In genomic region chr1:206713910-206714312, GRCh38 we compare ENCODE assay signal across 12 cellular contexts. TPM values are rescaled to one million over a fixed set of nuclear protein-coding genes. Genes with fewer than 3 reads are reported as not detected.
DNase-seq lines count a peak whose midpoint lies in the region; ATAC-seq and TF ChIP-seq lines count a peak whose summit lies in the region.
"Had no signal": no experiment of that assay in that cellular context is flagged by ENCODE, and none has a peak within 500 bp of the region (broad histone marks: within the 10 kb centered on the region; RNA-seq: fewer than 3 reads in every experiment).

No MANE protein-coding gene starts in this region.

- no peaks in the 10 kb centered on the region for H3K27me3 ChIP-seq in gastroesophageal sphincter
- no peaks in the 10 kb centered on the region for H3K27me3 ChIP-seq in spleen (replicated peaks in 1 of 7)
- no peaks in the 10 kb centered on the region for H3K27me3 ChIP-seq in H9 (ENCODE audit: insufficient read depth, low read length)

- peak overlapping the region; percentile 59 to 74 (median 64) for H3K27ac ChIP-seq in gastroesophageal sphincter
- H3K27ac ChIP-seq in spleen = peak overlapping the region in 5 of 8 donors; percentile 28 to 87 (median 79)
- no peak overlapping the region for H3K27ac ChIP-seq in H9 (ENCODE audit: insufficient read length, low read depth, low read length)

- no peak overlapping the region for H3K9ac ChIP-seq in H9 (ENCODE audit: extremely low read depth, insufficient read length, low read length)

- H2BK15ac ChIP-seq in H9 (ENCODE audit: low read depth, low read length) = no peak overlapping the region

- H3K23ac ChIP-seq in H9 (ENCODE audit: insufficient read length, low read depth, low read length) = no peak overlapping the region

- no peak overlapping the region for H2AFZ ChIP-seq in H9 (ENCODE audit: low read length)

- no peak overlapping the region for H4K91ac ChIP-seq in H9 (ENCODE audit: insufficient read length, low read depth, low read length)

- no peak for TF ChIP-seq EP300 in gastroesophageal sphincter (IDR thresholded peaks at IDR 0.05)

- peak overlapping the region; percentile 31 for H3K4me3 Mint-ChIP-seq in activated T-cell treated with anti-CD3 and anti-CD28 coated beads, Interleukin-2, amount 50 U/mL, for 4 hours
- peak overlapping the region in 1 of 3 donors; percentile 37 for H3K4me3 Mint-ChIP-seq in T-cell
- no peak overlapping the region for H3K4me3 Mint-ChIP-seq in H9

- H3K18ac ChIP-seq in H9 (ENCODE audit: insufficient read length, low read depth, low read length) = no peak overlapping the region

- TF ChIP-seq CTCF in gastroesophageal sphincter (IDR thresholded peaks at IDR 0.05) (no peak), spleen (IDR thresholded peaks at IDR 0.05 in 8 of 11, conservative IDR thresholded peaks at IDR 0.05 in 3 of 11) (no peak), H9 (conservative IDR thresholded peaks at IDR 0.05) (no peak)

- no peak overlapping the region for H3K4me3 ChIP-seq in gastroesophageal sphincter
- no peak overlapping the region for H3K4me3 ChIP-seq in spleen

- no peaks in the 10 kb centered on the region for H3K9me3 ChIP-seq in gastroesophageal sphincter
- H3K9me3 ChIP-seq in spleen = no peaks in the 10 kb centered on the region
- no peaks in the 10 kb centered on the region for H3K9me3 ChIP-seq in H9 (ENCODE audit: control insufficient read depth, low read depth, low read length)

- H2BK20ac ChIP-seq in H9 (ENCODE audit: low read depth, low read length, poor library complexity, severe bottlenecking) = no peak overlapping the region

- POLR2A ChIA-PET in T-cell (lab: Charles Lee) = interaction anchor here in 1 of 2 donors (0.7 to 1.6 kb wide), 4 partner anchors 9 to 668 kb away, joined by 3 to 6 read pairs (median 4); no protein-coding TSS in a partner anchor

- DNase-seq in activated T-cell treated with anti-CD3 and anti-CD28 coated beads, Interleukin-2, amount 50 U/mL, for 4 hours = no peak
- DNase-seq in activated T-cell treated with anti-CD3 and anti-CD28 coated beads for 4 hours (no peak), T-cell (no peak), spleen (no peak), H9 (no peak), NCI-H2227 treated with DMSO at 0.1 percent for 48 hours (lab: John Stamatoyannopoulos, UW) (no peak)
- DNase-seq: activated T-cell treated with anti-CD3 and anti-CD28 coated beads, Interleukin-2, amount 50 U/mL, for 72 hours; hypothalamus; T-helper 1 cell had no signal

- no peaks in the 10 kb centered on the region for H3K36me3 ChIP-seq in gastroesophageal sphincter
- no peaks in the 10 kb centered on the region for H3K36me3 ChIP-seq in spleen

- no peak overlapping the region for H2BK120ac ChIP-seq in H9 (ENCODE audit: low read depth, low read length, poor library complexity, severe bottlenecking)

- H3K4me2 ChIP-seq in H9 (ENCODE audit: insufficient read depth, insufficient read length, low read length) = no peak overlapping the region

- H3K4ac ChIP-seq in H9 (ENCODE audit: low read depth, low read length) = no peak overlapping the region

- H4K20me1 ChIP-seq in H9 (ENCODE audit: control insufficient read depth, insufficient read depth, insufficient read length) = no peaks in the 10 kb centered on the region

- no peak overlapping the region for H3K56ac ChIP-seq in H9 (ENCODE audit: insufficient read length, low read depth, low read length)

- CTCF ChIA-PET in T-cell (lab: Charles Lee) = interaction anchor here (0.7 to 1.4 kb wide), 5 partner anchors 10 to 103 kb away, joined by 3 to 7 read pairs (median 3); no protein-coding TSS in a partner anchor

- peak overlapping the region; percentile 86 to 98 for H3K27ac Mint-ChIP-seq in T-cell
- peak overlapping the region in 1 of 3 experiments; percentile 8; a peak in 1 of 7 replicates for H3K27ac Mint-ChIP-seq in H9

- ATAC-seq in activated T-cell treated with anti-CD3 and anti-CD28 coated beads, Interleukin-2, amount 50 U/mL, for 4 hours = no peak
- ATAC-seq in T-cell (replicated peaks in 1 of 4) (no peak), gastroesophageal sphincter (no peak), GM19455 (IDR thresholded peaks at IDR 0.05; ENCODE audit: unreplicated experiment) (no peak)

- peaks cover 8% of the 10 kb centered on the region for H3K36me3 Mint-ChIP-seq in activated T-cell treated with anti-CD3 and anti-CD28 coated beads, Interleukin-2, amount 50 U/mL, for 4 hours (ENCODE audit: insufficient read depth)
- H3K36me3 Mint-ChIP-seq in T-cell = peaks cover 8% of the 10 kb centered on the region
- H3K36me3 Mint-ChIP-seq in H9 (ENCODE audit: insufficient read depth in 1 of 3, low read depth in 3 of 3) = no peaks in the 10 kb centered on the region

- peaks cover 88% of the 10 kb centered on the region for H3K4me1 Mint-ChIP-seq in activated T-cell treated with anti-CD3 and anti-CD28 coated beads, Interleukin-2, amount 50 U/mL, for 4 hours (ENCODE audit: low read depth)
- H3K4me1 Mint-ChIP-seq in T-cell (peaks cover 83 to 89% (median 85%) of the 10 kb centered on the region in 3 donors), H9 (peaks cover 13 to 21% of the 10 kb centered on the region in 2 experiments)

- H3K23me2 ChIP-seq in H9 (ENCODE audit: insufficient read length, low read depth, low read length, poor library complexity, severe bottlenecking) = no peaks in the 10 kb centered on the region

- TF ChIP-seq POLR2A in gastroesophageal sphincter (IDR thresholded peaks at IDR 0.05) = no peak
- no peak for TF ChIP-seq POLR2A in spleen (IDR thresholded peaks at IDR 0.05)

- peaks cover 4% of the 10 kb centered on the region; the same call in 1 of the 2 replicates for H3K79me2 ChIP-seq in H9 (ENCODE audit: insufficient read depth, low read length)

- H3T11ph ChIP-seq in H9 (ENCODE audit: low read length) = no peak overlapping the region

- H4K5ac ChIP-seq in H9 (ENCODE audit: insufficient read length, low read depth, low read length) = no peak overlapping the region

- no peak overlapping the region for H3K14ac ChIP-seq in H9 (ENCODE audit: insufficient read depth, low read length)

- peaks cover 6% of the 10 kb centered on the region for H3K79me1 ChIP-seq in H9 (ENCODE audit: insufficient read depth, low read depth, low read length, poor library complexity, severe bottlenecking)

- H2AK5ac ChIP-seq in H9 (ENCODE audit: insufficient read length, low read length) = no peak overlapping the region

- intact Hi-C loops in spleen (cut with DNase I; ENCODE audit: low total_unique reads) = no loop called here

- peaks cover 21 to 80% (median 27%) of the 10 kb centered on the region in 3 donors for H3K4me1 ChIP-seq in gastroesophageal sphincter
- H3K4me1 ChIP-seq in spleen = peaks cover 49 to 100% (median 86%) of the 10 kb centered on the region in 6 donors
- H3K4me1 ChIP-seq in H9 (ENCODE audit: insufficient read depth, low read length) = no peaks in the 10 kb centered on the region; the same call in 1 of the 2 replicates

- WGBS in gastroesophageal sphincter (ENCODE audit: low coverage in 1 of 2), 2 donors = 15 to 33% methylated on average over 6 of the region's 6 CpGs
- WGBS in spleen, 5 donors = 71 to 88% (median 85%) methylated on average over 6 of the region's 6 CpGs
- no CpG with 5 or more reads among the region's 6 CpGs for WGBS in H9 (ENCODE audit: extremely low coverage, insufficient read length, low lambda C conversion rate)

- H2BK12ac ChIP-seq in H9 (ENCODE audit: insufficient read length, low read depth, low read length) = no peak overlapping the region

- no peaks in the 10 kb centered on the region for H3K27me3 Mint-ChIP-seq in activated T-cell treated with anti-CD3 and anti-CD28 coated beads, Interleukin-2, amount 50 U/mL, for 4 hours (ENCODE audit: low read depth)
- no peaks in the 10 kb centered on the region for H3K27me3 Mint-ChIP-seq in T-cell
- no peaks in the 10 kb centered on the region for H3K27me3 Mint-ChIP-seq in H9 (ENCODE audit: low read depth)

- no peak overlapping the region for H4K8ac ChIP-seq in H9 (replicated peaks; ENCODE audit: insufficient read length, low read depth, low read length)

- no peaks in the 10 kb centered on the region for H3K9me3 Mint-ChIP-seq in activated T-cell treated with anti-CD3 and anti-CD28 coated beads, Interleukin-2, amount 50 U/mL, for 4 hours
- H3K9me3 Mint-ChIP-seq in T-cell = no peaks in the 10 kb centered on the region
- no peaks in the 10 kb centered on the region for H3K9me3 Mint-ChIP-seq in H9
- H3K9me3 Mint-ChIP-seq: activated T-cell treated with anti-CD3 and anti-CD28 coated beads, Interleukin-2, amount 50 U/mL, for 72 hours had no signal

- H2BK5ac ChIP-seq in H9 (ENCODE audit: insufficient read length, low read length) = no peak overlapping the region

RNA-seq across cellular contexts. Expression of gene MAPKAPK2, which starts 29.2 kb away (rescaled TPM):
- total RNA-seq in activated T-cell treated with anti-CD3 and anti-CD28 coated beads, Interleukin-2, amount 50 U/mL, for 4 hours = 100 to 1,000 TPM in 2 of 3 donors, 10 to 100 TPM in 1; 98.2 to 136 (median 135) TPM
- 100 to 1,000 TPM in 1 of 5 donors, 10 to 100 TPM in 4; 64.3 to 117 (median 78.4) TPM for total RNA-seq in T-cell
- total RNA-seq in gastroesophageal sphincter = 10 to 100 TPM; 45.0 to 77.4 (median 55.5) TPM
- 100 to 1,000 TPM in 5 of 7 donors, 10 to 100 TPM in 2; 82.0 to 129 (median 104) TPM for total RNA-seq in spleen
- polyA plus RNA-seq in spleen = 10 to 100 TPM; 42.2 to 68.1 (median 53.4) TPM
- total RNA-seq in H9 (2021) = 48.0 and 50.1 TPM in 2 replicates

RNA-seq across cellular contexts. Expression of gene IL19, which starts 56.7 kb away (rescaled TPM):
- under 1 TPM in 1 of 3 donors, not detected in 2; 0.19 TPM for total RNA-seq in activated T-cell treated with anti-CD3 and anti-CD28 coated beads, Interleukin-2, amount 50 U/mL, for 4 hours
- total RNA-seq in T-cell = not detected
- under 1 TPM in 1 of 4 donors, not detected in 3; 0.27 TPM for total RNA-seq in gastroesophageal sphincter
- 1 to 10 TPM in 1 of 7 donors, not detected in 6; 2.2 TPM for total RNA-seq in spleen
- polyA plus RNA-seq in spleen = under 1 TPM in 2 of 3 donors, not detected in 1; 0.09 to 0.12 TPM
- not detected in 2 replicates for total RNA-seq in H9 (2021)
- total RNA-seq: activated T-cell treated with anti-CD3 and anti-CD28 coated beads, Interleukin-2, amount 50 U/mL, for 72 hours; dermis microvascular lymphatic vessel endothelial cell had no signal

RNA-seq across cellular contexts. Expression of gene IL10, which starts 58.4 kb away (rescaled TPM):
- total RNA-seq in activated T-cell treated with anti-CD3 and anti-CD28 coated beads, Interleukin-2, amount 50 U/mL, for 4 hours = 100 to 1,000 TPM in 1 of 3 donors, 10 to 100 TPM in 2; 38.4 to 111 (median 54.1) TPM
- total RNA-seq in T-cell (1 to 10 TPM in 1 of 5 donors, under 1 TPM in 2, not detected in 2; 0.19 to 1.1 (median 0.26) TPM), gastroesophageal sphincter (1 to 10 TPM in 3 of 4 donors, under 1 TPM in 1; 0.45 to 9.3 (median 2.3) TPM), spleen (10 to 100 TPM in 1 of 7 donors, 1 to 10 TPM in 6; 3.0 to 23.2 (median 6.2) TPM), H9 (2021) (not detected in 2 replicates)
- polyA plus RNA-seq in spleen = 1 to 10 TPM; 3.8 to 5.7 (median 4.4) TPM
- total RNA-seq: dermis microvascular lymphatic vessel endothelial cell had no signal
